ENCODE assay signal across 20 cellular contexts in the genomic region with DNA sequence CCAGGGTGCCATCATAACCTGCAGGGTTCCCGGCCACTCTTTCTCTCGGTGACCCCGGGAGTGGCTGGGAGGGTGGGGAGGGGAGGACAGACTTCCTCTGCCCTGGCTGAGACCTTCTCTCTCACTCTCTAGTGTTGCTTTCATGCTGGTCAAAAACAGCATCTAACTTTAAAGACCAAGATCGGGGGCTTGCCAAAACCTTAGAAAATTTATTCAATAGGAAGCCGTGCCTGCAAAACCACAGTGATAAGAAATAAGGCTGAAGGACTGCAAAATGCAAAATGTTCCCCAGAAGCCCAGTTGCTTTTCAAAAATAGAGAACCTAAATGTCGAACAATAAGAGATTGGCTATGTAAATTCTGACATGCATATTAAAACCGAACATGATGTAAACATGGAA.
"Had no signal": no experiment of that assay in that cellular context is flagged by ENCODE, and none has a peak within 500 bp of the region (broad histone marks: within the 10 kb centered on the region; RNA-seq: fewer than 3 reads in every experiment).

No MANE protein-coding gene starts in this region.

- H3K4me3 ChIP-seq: coronary artery, dorsolateral prefrontal cortex, esophagus muscularis mucosa, gastrocnemius medialis, heart right ventricle, left lung, lower lobe of right lung, mucosa of descending colon had no signal

- DNase-seq: dermis blood vessel endothelial cell; dorsolateral prefrontal cortex; effector CD4-positive, alpha-beta T cell; effector memory CD4-positive, alpha-beta T cell; foreskin fibroblast; foreskin melanocyte; gastrocnemius medialis; glutamatergic neuron; head of caudate nucleus; heart right ventricle; hippocampal formation; left cardiac atrium; left lung; left ventricle myocardium superior; lower lobe of right lung; mesenchymal stem cell; mucosa of descending colon; naive B cell had no signal
